17 cellular contexts compared by ENCODE assay signal in the genomic region with DNA sequence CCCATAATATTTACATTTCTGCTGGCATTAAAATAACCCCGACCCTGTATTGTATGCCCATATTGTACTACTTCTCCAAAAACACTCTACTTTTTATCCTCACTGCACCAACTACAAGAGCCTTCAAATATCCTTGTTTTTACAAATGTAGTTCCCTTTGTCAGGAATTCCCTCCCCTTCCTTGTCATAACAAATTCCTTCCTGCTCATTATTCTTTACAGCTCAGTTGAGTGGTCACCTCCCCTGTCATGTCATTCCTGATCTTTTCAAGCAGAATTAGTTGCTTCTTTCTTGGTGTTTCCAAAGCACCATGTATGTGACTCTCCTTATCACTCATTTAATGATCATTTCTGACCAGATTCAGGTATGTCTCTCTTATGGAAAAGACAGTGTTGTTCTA.
A peak's percentile ranks its signal among the peaks of the same experiment; 100 is the strongest.
DNase-seq lines count a peak whose midpoint lies in the region; ATAC-seq, FAIRE-seq and TF ChIP-seq lines count a peak whose summit lies in the region.
"Had no signal": no experiment of that assay in that cellular context is flagged by ENCODE, and none has a peak within 500 bp of the region (broad histone marks: within the 10 kb centered on the region; RNA-seq: fewer than 3 reads in every experiment).

No MANE protein-coding gene starts in this region.

- no peaks in the 10 kb centered on the region for H3K27me3 Mint-ChIP-seq in glutamatergic neuron (ENCODE audit: unreplicated experiment)
- H3K27me3 Mint-ChIP-seq: CD4-positive, alpha-beta memory T cell; IgD-negative memory B cell had no signal

- H3K9me3 Mint-ChIP-seq in glutamatergic neuron (ENCODE audit: unreplicated experiment), result no peaks in the 10 kb centered on the region
- H3K9me3 Mint-ChIP-seq: CD4-positive, alpha-beta memory T cell had no signal

- peaks cover 17% of the 10 kb centered on the region for H3K4me1 ChIP-seq in BLaER1

- peak overlapping the region; percentile 46 for H3K27ac Mint-ChIP-seq in glutamatergic neuron (ENCODE audit: unreplicated experiment)
- H3K27ac Mint-ChIP-seq: CD4-positive, alpha-beta memory T cell; IgD-negative memory B cell had no signal

- no peak overlapping the region for H3K9ac ChIP-seq in BLaER1
- H3K9ac ChIP-seq: GM23248, KMS-11 had no signal

- peak; percentile 1 for DNase-seq in DMS 273 treated with DMSO at 0.1 percent for 48 hours (lab: John Stamatoyannopoulos, UW)
- DNase-seq in glutamatergic neuron, result no peak
- DNase-seq in retina, result peak; percentile 46
- DNase-seq in SW480 (ENCODE audit: low spot score), result no peak
- no peak for DNase-seq in GM19239 (ENCODE audit: insufficient read length, low spot score)
- DNase-seq: ACHN; CD4-positive, alpha-beta memory T cell; DND-41; GDM1; GM23248; H7 had no signal

- H3K27ac ChIP-seq in BLaER1, result no peak overlapping the region
- H3K27ac ChIP-seq: C4-2B, GM23248, KMS-11 had no signal

- no peak overlapping the region for H3K4me3 Mint-ChIP-seq in glutamatergic neuron (ENCODE audit: unreplicated experiment)
- H3K4me3 Mint-ChIP-seq: CD4-positive, alpha-beta memory T cell; IgD-negative memory B cell had no signal

- H3K36me3 ChIP-seq in BLaER1, result no peaks in the 10 kb centered on the region

- no peak for TF ChIP-seq CTCF in glutamatergic neuron (IDR thresholded peaks at IDR 0.05; ENCODE audit: partially characterized antibody, unreplicated experiment)

- H3K4me1 Mint-ChIP-seq in glutamatergic neuron (ENCODE audit: low read depth, unreplicated experiment), result peaks cover 31% of the 10 kb centered on the region
- H3K4me1 Mint-ChIP-seq: CD4-positive, alpha-beta memory T cell; IgD-negative memory B cell had no signal

- H3K36me3 Mint-ChIP-seq in glutamatergic neuron (ENCODE audit: unreplicated experiment), result no peaks in the 10 kb centered on the region
- H3K36me3 Mint-ChIP-seq: CD4-positive, alpha-beta memory T cell; IgD-negative memory B cell had no signal

- no peaks in the 10 kb centered on the region for H3K27me3 ChIP-seq in BLaER1

- no peak for FAIRE-seq in GM19239 (lab: Jason Lieb, UNC)
- FAIRE-seq: GM12892 had no signal

- H3K4me3 ChIP-seq in BLaER1, result no peak overlapping the region
- H3K4me3 ChIP-seq: GM23248 had no signal

- no peaks in the 10 kb centered on the region for H4K20me1 ChIP-seq in BLaER1

- H3K4me2 ChIP-seq in BLaER1, result peak overlapping the region; percentile 59
- H3K4me2 ChIP-seq: KMS-11 had no signal

- H3K9me3 ChIP-seq in BLaER1, result no peaks in the 10 kb centered on the region

- ATAC-seq in HG03045 (IDR thresholded peaks at IDR 0.05; ENCODE audit: unreplicated experiment), result no peak

Comparison
In these comparisons a context has a peak if more than half of its experiments do, and no peak if none do; other contexts are left out.
1. DNase-seq: peak in DMS 273 treated with DMSO at 0.1 percent for 48 hours (single experiment) and retina (single experiment); none in glutamatergic neuron (single experiment), SW480 (single experiment) and GM19239 (single experiment).